In genomic region chr21:39183272-39184049, GRCh38 we compare ENCODE assay signal across 8 cellular contexts.
A peak's percentile ranks its signal among the peaks of the same experiment; 100 is the strongest.
DNase-seq lines count a peak whose midpoint lies in the region; ATAC-seq lines count a peak whose summit lies in the region.

A gene with protein sequence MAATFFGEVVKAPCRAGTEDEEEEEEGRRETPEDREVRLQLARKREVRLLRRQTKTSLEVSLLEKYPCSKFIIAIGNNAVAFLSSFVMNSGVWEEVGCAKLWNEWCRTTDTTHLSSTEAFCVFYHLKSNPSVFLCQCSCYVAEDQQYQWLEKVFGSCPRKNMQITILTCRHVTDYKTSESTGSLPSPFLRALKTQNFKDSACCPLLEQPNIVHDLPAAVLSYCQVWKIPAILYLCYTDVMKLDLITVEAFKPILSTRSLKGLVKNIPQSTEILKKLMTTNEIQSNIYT (minus strand): TSS chr21:39183451. CDS start chr21:39183385, 66 bp downstream.

- peaks cover 43% of the 10 kb centered on the region for H4K20me1 ChIP-seq in BLaER1

- H3K4me1 ChIP-seq in BLaER1: peaks cover 43% of the 10 kb centered on the region

- H3K9me3 ChIP-seq in BLaER1: no peaks in the 10 kb centered on the region

- H3K4me2 ChIP-seq in BLaER1: peak within 1 kb of the TSS; percentile 93

- H3K27ac ChIP-seq in BLaER1 (peak within 1 kb of the TSS; percentile 91), cingulate gyrus (ENCODE audit: low read depth, low read length) (peak within 1 kb of the TSS; percentile 91)

- peak within 1 kb of the TSS; percentile 92 for H3K9ac ChIP-seq in BLaER1

- peak within 1 kb of the TSS; percentile 93 for H3K4me3 ChIP-seq in BLaER1

- ATAC-seq in GM19328 (IDR thresholded peaks at IDR 0.05; ENCODE audit: unreplicated experiment) (peak; percentile 83), HG03469 (IDR thresholded peaks at IDR 0.05; ENCODE audit: unreplicated experiment) (peak; percentile 62)

- DNase-seq in NCI-H526 (lab: John Stamatoyannopoulos, UW) (peak; percentile 88 to 97), kidney glomerular epithelial cell (lab: John Stamatoyannopoulos, UW) (peak; percentile 81)
- peak; percentile 96 for DNase-seq in activated CD4-positive, alpha-beta T cell treated with anti-CD3 and anti-CD28 coated beads for 48 hours
- DNase-seq in stimulated activated CD4-positive, alpha-beta T cell treated with anti-CD3 and anti-CD28 coated beads, Interleukin-15, amount 100 ng/mL, for 48 hours (ENCODE audit: low read depth in 2 of 2): peak; percentile 88 to 94

- H3K36me3 ChIP-seq in BLaER1: peaks cover 22% of the 10 kb centered on the region

- H3K27me3 ChIP-seq in BLaER1: no peaks in the 10 kb centered on the region

Comparison
In these comparisons a context has a peak if more than half of its experiments do, and no peak if none do; other contexts are left out.
1. Peak in every context shown above with its lines: DNase-seq, ATAC-seq, H3K4me3 ChIP-seq and H3K27ac ChIP-seq.